In the genomic region with DNA sequence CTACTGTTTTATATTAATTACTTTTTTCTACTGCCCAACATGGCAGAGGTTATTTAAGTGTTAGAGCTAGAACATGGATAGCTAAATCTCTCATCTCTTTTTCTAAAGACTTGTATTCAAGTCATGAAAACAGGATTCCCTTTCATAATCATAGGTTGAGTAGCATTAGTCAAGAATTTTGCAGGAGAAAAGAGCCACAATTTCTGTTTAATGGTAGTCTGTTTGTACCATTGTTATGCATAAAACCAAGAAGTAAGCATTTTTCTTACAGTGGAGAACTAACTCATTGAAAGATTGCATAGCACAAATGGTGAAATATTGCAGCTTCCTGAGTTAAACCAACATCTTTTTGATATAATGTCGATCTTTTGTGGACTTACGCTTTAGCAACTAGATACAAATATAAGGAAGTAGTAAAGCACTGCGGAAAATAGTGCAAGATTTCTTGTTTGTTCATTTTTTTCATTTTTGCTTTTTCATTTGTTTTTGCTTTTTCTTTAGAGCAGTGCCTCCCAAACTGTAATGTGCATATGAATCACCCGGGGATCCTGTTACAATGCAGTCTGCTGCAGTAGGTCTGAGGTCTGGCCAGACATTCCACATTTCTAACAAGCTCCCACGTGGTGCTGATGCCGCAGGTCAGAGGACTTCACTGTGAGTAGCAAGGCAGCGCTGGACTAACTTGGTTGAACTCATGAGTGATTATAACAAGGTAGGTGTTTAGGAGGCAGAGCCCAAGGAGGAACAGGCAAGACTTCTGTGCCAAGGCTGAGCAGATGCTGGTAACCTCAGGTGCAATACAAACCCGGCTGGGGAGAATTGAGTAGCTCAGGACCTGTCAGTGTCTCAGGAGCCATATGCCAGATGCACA, we compare ENCODE assay signal across 9 cellular contexts. TPM values are rescaled to one million over a fixed set of nuclear protein-coding genes. Genes with fewer than 3 reads are reported as not detected.
A peak's percentile ranks its signal among the peaks of the same experiment; 100 is the strongest.
DNase-seq lines count a peak whose midpoint lies in the region; TF ChIP-seq lines count a peak whose summit lies in the region.
"Had no signal": no experiment of that assay in that cellular context is flagged by ENCODE, and none has a peak within 500 bp of the region (broad histone marks: within the 10 kb centered on the region; RNA-seq: fewer than 3 reads in every experiment).

No MANE protein-coding gene starts in this region.

- peak overlapping the region; percentile 30; the same call in 1 of the 2 replicates for H3K9ac ChIP-seq in iPS-20b (ENCODE audit: low read depth, low read length)

- H3K4me3 Mint-ChIP-seq in activated T-helper 1 cell treated with anti-CD3 and anti-CD28 coated beads, Interleukin-12 subunit alpha, Interleukin-12 subunit beta, Interleukin-2, Interleukin-4 antibody, amounts not matched to agents 30 ng/mL and 10 ng/mL and 1 ng/mL, durations not matched to agents 14 hours and 24 hours and 36 hours = no peak overlapping the region

- intact Hi-C loops in activated T-helper 1 cell treated with anti-CD3 and anti-CD28 coated beads, Interleukin-12 subunit alpha, Interleukin-12 subunit beta, Interleukin-2, Interleukin-4 antibody, amounts not matched to agents 30 ng/mL and 10 ng/mL and 1 ng/mL, durations not matched to agents 14 hours and 24 hours and 36 hours (cut with micrococcal nuclease) = loop anchor here (5.0 kb wide), 1 partner anchor 110 kb away; a partner anchor contains a TSS

- peak overlapping the region; percentile 80 for H3K27ac Mint-ChIP-seq in activated T-helper 1 cell treated with anti-CD3 and anti-CD28 coated beads, Interleukin-12 subunit alpha, Interleukin-12 subunit beta, Interleukin-2, Interleukin-4 antibody, amounts not matched to agents 30 ng/mL and 10 ng/mL and 1 ng/mL, durations not matched to agents 14 hours and 24 hours and 36 hours

- peak; percentile 70 for DNase-seq in A172 (ENCODE audit: low spot score)
- peak; percentile 83 to 97 for DNase-seq in HAP-1 (ENCODE audit: low spot score in 2 of 2)
- DNase-seq in activated T-helper 1 cell treated with anti-CD3 and anti-CD28 coated beads, Interleukin-12 subunit alpha, Interleukin-12 subunit beta, Interleukin-2, Interleukin-4 antibody, amounts not matched to agents 30 ng/mL and 10 ng/mL and 1 ng/mL, durations not matched to agents 14 hours and 24 hours and 36 hours (ENCODE audit: low spot score) = no peak
- DNase-seq in GM13976 (ENCODE audit: low spot score) = no peak
- DNase-seq in effector CD8-positive, alpha-beta T cell (lab: John Stamatoyannopoulos, UW) = no peak
- DNase-seq in NCI-H2227 (lab: John Stamatoyannopoulos, UW; ENCODE audit: unreplicated experiment) = no peak
- no peak for DNase-seq in NCI-H2107 (lab: John Stamatoyannopoulos, UW)

- H3K4me3 ChIP-seq in HAP-1 = peak overlapping the region; percentile 6
- H3K4me3 ChIP-seq in iPS-20b (ENCODE audit: low read length) = peak overlapping the region; percentile 57
- H3K4me3 ChIP-seq: GM12878 had no signal

- in situ Hi-C loops in HAP-1 (cut with MboI; ENCODE audit: low sequenced_read_pairs) (no loop called here), GM13976 (cut with MboI; ENCODE audit: low sequenced_read_pairs, unreplicated experiment) (no loop called here)

- no peaks in the 10 kb centered on the region for H3K9me3 Mint-ChIP-seq in activated T-helper 1 cell treated with anti-CD3 and anti-CD28 coated beads, Interleukin-12 subunit alpha, Interleukin-12 subunit beta, Interleukin-2, Interleukin-4 antibody, amounts not matched to agents 30 ng/mL and 10 ng/mL and 1 ng/mL, durations not matched to agents 14 hours and 24 hours and 36 hours

- H3K27me3 Mint-ChIP-seq in activated T-helper 1 cell treated with anti-CD3 and anti-CD28 coated beads, Interleukin-12 subunit alpha, Interleukin-12 subunit beta, Interleukin-2, Interleukin-4 antibody, amounts not matched to agents 30 ng/mL and 10 ng/mL and 1 ng/mL, durations not matched to agents 14 hours and 24 hours and 36 hours (ENCODE audit: insufficient read depth) = peaks cover 6% of the 10 kb centered on the region

- H3K9me3 ChIP-seq in HAP-1 (no peaks in the 10 kb centered on the region), iPS-20b (ENCODE audit: insufficient read depth, low read depth, low read length) (no peaks in the 10 kb centered on the region)

- H3K4me1 ChIP-seq in HAP-1 = peaks cover 43% of the 10 kb centered on the region
- peaks cover 58% of the 10 kb centered on the region for H3K4me1 ChIP-seq in iPS-20b (ENCODE audit: insufficient read depth, low read length)

- peaks cover 51% of the 10 kb centered on the region for H3K4me1 Mint-ChIP-seq in activated T-helper 1 cell treated with anti-CD3 and anti-CD28 coated beads, Interleukin-12 subunit alpha, Interleukin-12 subunit beta, Interleukin-2, Interleukin-4 antibody, amounts not matched to agents 30 ng/mL and 10 ng/mL and 1 ng/mL, durations not matched to agents 14 hours and 24 hours and 36 hours (ENCODE audit: low read depth)

- no peaks in the 10 kb centered on the region for H3K36me3 Mint-ChIP-seq in activated T-helper 1 cell treated with anti-CD3 and anti-CD28 coated beads, Interleukin-12 subunit alpha, Interleukin-12 subunit beta, Interleukin-2, Interleukin-4 antibody, amounts not matched to agents 30 ng/mL and 10 ng/mL and 1 ng/mL, durations not matched to agents 14 hours and 24 hours and 36 hours (ENCODE audit: low read depth)

- TF ChIP-seq CTCF in GM13976 (IDR thresholded peaks at IDR 0.05; ENCODE audit: borderline replicate concordance, control extremely low read depth, extremely low read depth, insufficient read depth, missing control alignments) = no peak

- H3K27me3 ChIP-seq in HAP-1 (ENCODE audit: low read depth) (no peaks in the 10 kb centered on the region), iPS-20b (ENCODE audit: insufficient read depth, low read length) (peaks cover 26% of the 10 kb centered on the region; the same call in 1 of the 2 replicates)

- H3K27ac ChIP-seq in iPS-20b (ENCODE audit: low read length) = peak overlapping the region; percentile 18

- H3K36me3 ChIP-seq in HAP-1 (replicated peaks) (no peaks in the 10 kb centered on the region), iPS-20b (ENCODE audit: insufficient read depth, low read depth, low read length) (no peaks in the 10 kb centered on the region)

RNA-seq across cellular contexts. Expression of a gene that starts 4.6 kb away (rescaled TPM):
- total RNA-seq in A172 (2014; rRNA removed; shearing (Covaris generic)) = 39.4 and 45.4 TPM in 2 replicates
- total RNA-seq in activated T-helper 1 cell treated with anti-CD3 and anti-CD28 coated beads, Interleukin-12 subunit alpha, Interleukin-12 subunit beta, Interleukin-2, Interleukin-4 antibody, amounts not matched to agents 30 ng/mL and 10 ng/mL and 1 ng/mL, durations not matched to agents 14 hours and 24 hours and 36 hours = 609 and 619 TPM in 2 replicates

Comparison
In these comparisons a context has a peak if more than half of its experiments do, and no peak if none do; other contexts are left out.
1. DNase-seq: peak in A172 (single experiment) and HAP-1 (2 of 2); none in activated T-helper 1 cell treated with anti-CD3 and anti-CD28 coated beads, Interleukin-12 subunit alpha, Interleukin-12 subunit beta, Interleukin-2, Interleukin-4 antibody, amounts not matched to agents 30 ng/mL and 10 ng/mL and 1 ng/mL, durations not matched to agents 14 hours and 24 hours and 36 hours (single experiment), GM13976 (single experiment), effector CD8-positive, alpha-beta T cell (single experiment), NCI-H2227 (single experiment) and NCI-H2107 (single experiment).
2. RNA of a gene that starts 4.6 kb away (total RNA-seq): 609 to 619 TPM in activated T-helper 1 cell treated with anti-CD3 and anti-CD28 coated beads, Interleukin-12 subunit alpha, Interleukin-12 subunit beta, Interleukin-2, Interleukin-4 antibody, amounts not matched to agents 30 ng/mL and 10 ng/mL and 1 ng/mL, durations not matched to agents 14 hours and 24 hours and 36 hours; 39.4 to 45.4 TPM in A172; every median in the first group is over 10 times any median in the second.